Comparison of ENCODE assay signal across 1 cellular context in the genomic region with DNA sequence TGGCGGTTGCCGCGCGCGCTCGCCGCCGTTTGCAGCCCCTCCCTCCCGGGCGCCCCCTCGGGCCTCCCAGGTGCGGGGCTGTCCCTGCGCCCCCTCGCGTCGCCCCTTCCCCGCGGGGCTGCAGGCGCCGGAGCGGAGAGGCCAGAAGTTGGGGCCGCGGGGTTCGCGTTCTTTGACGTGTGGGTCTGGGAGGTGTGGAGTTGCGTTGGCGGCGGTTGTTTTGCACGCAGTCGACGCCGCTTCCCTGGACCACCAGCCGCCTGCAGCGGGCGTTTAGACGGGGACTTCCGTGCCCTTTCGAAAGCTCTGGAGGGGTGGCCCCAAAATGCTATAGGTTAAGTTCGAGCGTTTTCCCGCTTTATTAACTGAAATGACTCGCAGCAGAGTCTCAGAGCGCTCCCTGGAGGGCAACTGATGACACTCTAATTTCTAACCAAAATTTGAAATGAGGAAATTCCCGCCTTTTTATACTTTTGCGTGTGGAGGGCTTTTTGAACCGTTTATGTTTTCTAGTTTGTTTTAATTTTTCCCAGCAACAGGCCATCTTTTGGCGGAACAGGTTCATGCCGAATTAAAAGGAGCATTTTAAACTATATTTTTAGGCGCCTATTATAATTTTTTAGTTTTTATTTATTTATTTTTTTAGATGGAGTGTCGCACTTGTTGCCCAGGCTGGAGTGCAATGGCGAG.
A peak's percentile ranks its signal among the peaks of the same experiment; 100 is the strongest.
TF ChIP-seq lines count a peak whose summit lies in the region.

No MANE protein-coding gene starts in this region.

TF ChIP-seq in K562, 482 proteins besides CTCF, POLR2A, EP300 and RAD21 (continued from another document and continues in another):
- TF ChIP-seq E4F1 (CRISPR knock-in tag; IDR thresholded peaks at IDR 0.05; ENCODE audit: borderline replicate concordance) = no peak
- no peak for TF ChIP-seq DIDO1 (tag; IDR thresholded peaks at IDR 0.05; ENCODE audit: low read depth)
- no peak for TF ChIP-seq HMG20B (CRISPR knock-in tag; IDR thresholded peaks at IDR 0.05)
- no peak for TF ChIP-seq ZNF384 (IDR thresholded peaks at IDR 0.05; ENCODE audit: low read depth, low read length)
- TF ChIP-seq ELF1 (tag; IDR thresholded peaks at IDR 0.05) = peak; percentile 56
- no peak for TF ChIP-seq RBM17 (IDR thresholded peaks at IDR 0.05; ENCODE audit: borderline replicate concordance, low read depth, low read length)
- no peak for TF ChIP-seq SIRT6 (IDR thresholded peaks at IDR 0.05; ENCODE audit: low read depth, low read length)
- no peak for TF ChIP-seq ZNF717 (CRISPR knock-in tag; IDR thresholded peaks at IDR 0.05)
- TF ChIP-seq NFYB (IDR thresholded peaks at IDR 0.05; ENCODE audit: extremely low read depth, insufficient read length) = peak; percentile 40
- TF ChIP-seq, protein P1, sequence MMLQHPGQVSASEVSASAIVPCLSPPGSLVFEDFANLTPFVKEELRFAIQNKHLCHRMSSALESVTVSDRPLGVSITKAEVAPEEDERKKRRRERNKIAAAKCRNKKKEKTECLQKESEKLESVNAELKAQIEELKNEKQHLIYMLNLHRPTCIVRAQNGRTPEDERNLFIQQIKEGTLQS (IDR thresholded peaks at IDR 0.05) = no peak; the same call in 1 of the 2 replicates
- TF ChIP-seq, protein P1 (CRISPR knock-in tag; conservative IDR thresholded peaks at IDR 0.05) = peak; percentile 86
- 0 out of 2 replicates have a peak, but pooled peaks have one; percentile 58 for TF ChIP-seq FOXK1 (CRISPR knock-in tag; IDR thresholded peaks at IDR 0.05; ENCODE audit: borderline replicate concordance)
- peak; percentile 82 to 85 for TF ChIP-seq TRIM24 (IDR thresholded peaks at IDR 0.05)
- TF ChIP-seq ZNF561 (CRISPR knock-in tag; conservative IDR thresholded peaks at IDR 0.05) = no peak
- TF ChIP-seq EGR1 (conservative IDR thresholded peaks at IDR 0.05) = peak; percentile 61
- no peak for TF ChIP-seq NR4A1 (CRISPR knock-in tag; IDR thresholded peaks at IDR 0.05)
- no peak for TF ChIP-seq NR4A1 (tag; IDR thresholded peaks at IDR 0.05)
- TF ChIP-seq HNRNPLL (IDR thresholded peaks at IDR 0.05; ENCODE audit: low read depth, low read length, poor library complexity, severe bottlenecking) = peak; percentile 99
- TF ChIP-seq POLR2B (IDR thresholded peaks at IDR 0.05; ENCODE audit: low read depth, partially characterized antibody) = no peak
- TF ChIP-seq FOXA1 (IDR thresholded peaks at IDR 0.05; ENCODE audit: borderline replicate concordance) = no peak
- TF ChIP-seq NCOA2 (IDR thresholded peaks at IDR 0.05; ENCODE audit: partially characterized antibody in 2 of 2) = no peak
- TF ChIP-seq CBX1 (IDR thresholded peaks at IDR 0.05; ENCODE audit: low read depth) = 0 out of 2 replicates have a peak, but pooled peaks have one; percentile 63
- TF ChIP-seq CHD7 (IDR thresholded peaks at IDR 0.05; ENCODE audit: low read depth, low read length) = no peak
- no peak for TF ChIP-seq PHF21A (IDR thresholded peaks at IDR 0.05; ENCODE audit: borderline replicate concordance, low read depth)
- no peak for TF ChIP-seq ESRRB (CRISPR knock-in tag; IDR thresholded peaks at IDR 0.05; ENCODE audit: borderline replicate concordance)
- no peak for TF ChIP-seq ZNF165 (CRISPR knock-in tag; IDR thresholded peaks at IDR 0.05; ENCODE audit: borderline replicate concordance)
- TF ChIP-seq, protein P2, sequence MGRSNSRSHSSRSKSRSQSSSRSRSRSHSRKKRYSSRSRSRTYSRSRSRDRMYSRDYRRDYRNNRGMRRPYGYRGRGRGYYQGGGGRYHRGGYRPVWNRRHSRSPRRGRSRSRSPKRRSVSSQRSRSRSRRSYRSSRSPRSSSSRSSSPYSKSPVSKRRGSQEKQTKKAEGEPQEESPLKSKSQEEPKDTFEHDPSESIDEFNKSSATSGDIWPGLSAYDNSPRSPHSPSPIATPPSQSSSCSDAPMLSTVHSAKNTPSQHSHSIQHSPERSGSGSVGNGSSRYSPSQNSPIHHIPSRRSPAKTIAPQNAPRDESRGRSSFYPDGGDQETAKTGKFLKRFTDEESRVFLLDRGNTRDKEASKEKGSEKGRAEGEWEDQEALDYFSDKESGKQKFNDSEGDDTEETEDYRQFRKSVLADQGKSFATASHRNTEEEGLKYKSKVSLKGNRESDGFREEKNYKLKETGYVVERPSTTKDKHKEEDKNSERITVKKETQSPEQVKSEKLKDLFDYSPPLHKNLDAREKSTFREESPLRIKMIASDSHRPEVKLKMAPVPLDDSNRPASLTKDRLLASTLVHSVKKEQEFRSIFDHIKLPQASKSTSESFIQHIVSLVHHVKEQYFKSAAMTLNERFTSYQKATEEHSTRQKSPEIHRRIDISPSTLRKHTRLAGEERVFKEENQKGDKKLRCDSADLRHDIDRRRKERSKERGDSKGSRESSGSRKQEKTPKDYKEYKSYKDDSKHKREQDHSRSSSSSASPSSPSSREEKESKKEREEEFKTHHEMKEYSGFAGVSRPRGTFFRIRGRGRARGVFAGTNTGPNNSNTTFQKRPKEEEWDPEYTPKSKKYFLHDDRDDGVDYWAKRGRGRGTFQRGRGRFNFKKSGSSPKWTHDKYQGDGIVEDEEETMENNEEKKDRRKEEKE (IDR thresholded peaks at IDR 0.05; ENCODE audit: borderline replicate concordance in 1 of 2, control insufficient read depth in 1 of 2, low read depth in 2 of 2, low read length in 1 of 2) = peak in 1 of 2 experiments; percentile 40; a peak in 1 of 4 replicates
- TF ChIP-seq DDX20 (tag; IDR thresholded peaks at IDR 0.05; ENCODE audit: low read depth) = no peak
- TF ChIP-seq ZBTB9 (CRISPR knock-in tag; IDR thresholded peaks at IDR 0.05) = 0 out of 2 replicates have a peak, but pooled peaks have one; percentile 45
- TF ChIP-seq ZSCAN29 (IDR thresholded peaks at IDR 0.05) = peak; percentile 18; the same call in 1 of the 2 replicates
- TF ChIP-seq HDAC6 (IDR thresholded peaks at IDR 0.05; ENCODE audit: low read depth, low read length) = no peak
- TF ChIP-seq, protein P3, sequence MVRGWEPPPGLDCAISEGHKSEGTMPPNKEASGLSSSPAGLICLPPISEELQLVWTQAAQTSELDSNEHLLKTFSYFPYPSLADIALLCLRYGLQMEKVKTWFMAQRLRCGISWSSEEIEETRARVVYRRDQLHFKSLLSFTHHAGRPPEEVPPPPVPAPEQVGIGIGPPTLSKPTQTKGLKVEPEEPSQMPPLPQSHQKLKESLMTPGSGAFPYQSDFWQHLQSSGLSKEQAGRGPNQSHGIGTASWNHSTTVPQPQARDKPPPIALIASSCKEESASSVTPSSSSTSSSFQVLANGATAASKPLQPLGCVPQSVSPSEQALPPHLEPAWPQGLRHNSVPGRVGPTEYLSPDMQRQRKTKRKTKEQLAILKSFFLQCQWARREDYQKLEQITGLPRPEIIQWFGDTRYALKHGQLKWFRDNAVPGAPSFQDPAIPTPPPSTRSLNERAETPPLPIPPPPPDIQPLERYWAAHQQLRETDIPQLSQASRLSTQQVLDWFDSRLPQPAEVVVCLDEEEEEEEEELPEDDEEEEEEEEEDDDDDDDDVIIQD (CRISPR knock-in tag; IDR thresholded peaks at IDR 0.05) = no peak
- peak; percentile 81 for TF ChIP-seq MYC (IDR thresholded peaks at IDR 0.05; ENCODE audit: low read depth, low read length)
- TF ChIP-seq MYC (CRISPR knock-in tag; IDR thresholded peaks at IDR 0.05; ENCODE audit: borderline replicate concordance, low read depth) = 0 out of 2 replicates have a peak, but pooled peaks have one; percentile 61
- TF ChIP-seq NFXL1 (CRISPR knock-in tag; IDR thresholded peaks at IDR 0.05) = no peak
- TF ChIP-seq SP2 (IDR thresholded peaks at IDR 0.05; ENCODE audit: extremely low read depth, low read depth, low read length, poor library complexity, severe bottlenecking) = no peak
- no peak for TF ChIP-seq KLF6 (CRISPR knock-in tag; IDR thresholded peaks at IDR 0.05; ENCODE audit: borderline replicate concordance)
- no peak for TF ChIP-seq ZNF263 (CRISPR knock-in tag; IDR thresholded peaks at IDR 0.05; ENCODE audit: borderline replicate concordance)
